21 cellular contexts compared by ENCODE assay signal in genomic region chr13:53189162-53189561, GRCh38.
A peak's percentile ranks its signal among the peaks of the same experiment; 100 is the strongest.
DNase-seq lines count a peak whose midpoint lies in the region; ATAC-seq and TF ChIP-seq lines count a peak whose summit lies in the region.
"Had no signal": no experiment of that assay in that cellular context is flagged by ENCODE, and none has a peak within 500 bp of the region (broad histone marks: within the 10 kb centered on the region; RNA-seq: fewer than 3 reads in every experiment).

No MANE protein-coding gene starts in this region.

- TF ChIP-seq CTCF in GM23338 (conservative IDR thresholded peaks at IDR 0.05; ENCODE audit: low read depth in 2 of 2) (peak; percentile 13 to 39; a peak in 2 of 4 replicates), RWPE2 (IDR thresholded peaks at IDR 0.05; ENCODE audit: poor library complexity, severe bottlenecking) (peak; percentile 17), nephron (IDR thresholded peaks at IDR 0.05; ENCODE audit: unreplicated experiment in 3 of 3) (peak; percentile 21 to 43 (median 30)), breast epithelium (IDR thresholded peaks at IDR 0.05) (no peak)

- intact Hi-C loops in breast epithelium (cut with DNase I; ENCODE audit: low total_unique reads) = no loop called here

- no peaks in the 10 kb centered on the region for H3K4me1 ChIP-seq in GM23338 (ENCODE audit: insufficient read depth)
- H3K4me1 ChIP-seq in RWPE2 (ENCODE audit: insufficient read depth, poor library complexity, severe bottlenecking) = no peaks in the 10 kb centered on the region
- no peaks in the 10 kb centered on the region for H3K4me1 ChIP-seq in breast epithelium
- no peaks in the 10 kb centered on the region for H3K4me1 ChIP-seq in effector memory CD4-positive, alpha-beta T cell (ENCODE audit: control insufficient read depth, insufficient read depth, low read length, poor library complexity, severe bottlenecking)
- H3K4me1 ChIP-seq: BE2C, prostate gland, suprapubic skin had no signal

- H3K36me3 ChIP-seq in GM23338 (ENCODE audit: insufficient read depth) (no peaks in the 10 kb centered on the region), RWPE2 (ENCODE audit: low read depth) (no peaks in the 10 kb centered on the region), breast epithelium (no peaks in the 10 kb centered on the region)
- H3K36me3 ChIP-seq in effector memory CD4-positive, alpha-beta T cell (ENCODE audit: control insufficient read depth, insufficient read depth, low read length) = no peaks in the 10 kb centered on the region
- H3K36me3 ChIP-seq: BE2C, prostate gland, suprapubic skin had no signal

- H3K9me3 Mint-ChIP-seq in GM23338 (peaks cover 4% of the 10 kb centered on the region; the same call in 1 of the 3 replicates), nephron (peaks cover 7% of the 10 kb centered on the region)
- H3K9me3 Mint-ChIP-seq: activated CD4-positive, alpha-beta memory T cell treated with anti-CD3 and anti-CD28 coated beads, Interleukin-2, amount 10 ng/mL, durations not matched to agents 7 days and 5 days; activated naive CD4-positive, alpha-beta T cell treated with anti-CD3 and anti-CD28 coated beads, Interleukin-2, amount 50 U/mL, for 24 hours had no signal

- H3K36me3 Mint-ChIP-seq in GM23338 (ENCODE audit: low read depth) (no peaks in the 10 kb centered on the region), nephron (ENCODE audit: low read depth) (no peaks in the 10 kb centered on the region)
- H3K36me3 Mint-ChIP-seq: activated naive CD4-positive, alpha-beta T cell treated with anti-CD3 and anti-CD28 coated beads, Interleukin-2, amount 50 U/mL, for 24 hours had no signal

- no peaks in the 10 kb centered on the region for H4K20me1 ChIP-seq in GM23338 (replicated peaks; ENCODE audit: insufficient read depth)

- H3K27me3 Mint-ChIP-seq in GM23338 (ENCODE audit: insufficient read depth, low read depth, poor library complexity) (no peaks in the 10 kb centered on the region), nephron (ENCODE audit: low read depth) (peaks cover 5% of the 10 kb centered on the region)
- H3K27me3 Mint-ChIP-seq: activated CD4-positive, alpha-beta memory T cell treated with anti-CD3 and anti-CD28 coated beads, Interleukin-2, amount 10 ng/mL, durations not matched to agents 7 days and 5 days; activated naive CD4-positive, alpha-beta T cell treated with anti-CD3 and anti-CD28 coated beads, Interleukin-2, amount 50 U/mL, for 24 hours; activated T-cell treated with anti-CD3 and anti-CD28 coated beads, Interleukin-2, amount 50 U/mL, for 24 hours had no signal

- no peak for TF ChIP-seq POLR2A in breast epithelium (IDR thresholded peaks at IDR 0.05)

- H3K9me3 ChIP-seq in RWPE2 (ENCODE audit: severe bottlenecking) (no peaks in the 10 kb centered on the region), breast epithelium (no peaks in the 10 kb centered on the region)
- no peaks in the 10 kb centered on the region for H3K9me3 ChIP-seq in effector memory CD4-positive, alpha-beta T cell (ENCODE audit: control insufficient read depth, low read length)
- H3K9me3 ChIP-seq: BE2C, prostate gland, suprapubic skin had no signal

- ATAC-seq in GM23338 (no peak), RWPE2 (ENCODE audit: low read depth) (no peak), HG02588 (IDR thresholded peaks at IDR 0.05; ENCODE audit: unreplicated experiment) (no peak)

- H3K4me1 Mint-ChIP-seq in GM23338 (peaks cover 7% of the 10 kb centered on the region), nephron (peaks cover 29% of the 10 kb centered on the region)
- H3K4me1 Mint-ChIP-seq: activated CD4-positive, alpha-beta memory T cell treated with anti-CD3 and anti-CD28 coated beads, Interleukin-2, amount 10 ng/mL, durations not matched to agents 7 days and 5 days; activated naive CD4-positive, alpha-beta T cell treated with anti-CD3 and anti-CD28 coated beads, Interleukin-2, amount 50 U/mL, for 24 hours had no signal

- H3K27me3 ChIP-seq in GM23338 (ENCODE audit: insufficient read depth) (no peaks in the 10 kb centered on the region), RWPE2 (ENCODE audit: insufficient read depth, poor library complexity, severe bottlenecking) (no peaks in the 10 kb centered on the region), breast epithelium (no peaks in the 10 kb centered on the region)
- no peaks in the 10 kb centered on the region for H3K27me3 ChIP-seq in effector memory CD4-positive, alpha-beta T cell (replicated peaks; ENCODE audit: control insufficient read depth, insufficient read depth, low read length, poor library complexity, severe bottlenecking)
- H3K27me3 ChIP-seq: BE2C had no signal

- H3K27ac Mint-ChIP-seq in GM23338 = no peak overlapping the region
- peak overlapping the region in 1 of 3 experiments; percentile 25 for H3K27ac Mint-ChIP-seq in nephron
- H3K27ac Mint-ChIP-seq: activated CD4-positive, alpha-beta memory T cell treated with anti-CD3 and anti-CD28 coated beads, Interleukin-2, amount 10 ng/mL, durations not matched to agents 7 days and 5 days; activated naive CD4-positive, alpha-beta T cell treated with anti-CD3 and anti-CD28 coated beads, Interleukin-2, amount 50 U/mL, for 24 hours; activated T-cell treated with anti-CD3 and anti-CD28 coated beads, Interleukin-2, amount 50 U/mL, for 24 hours; nephron progenitor cell had no signal

- H3K9me2 ChIP-seq in GM23338 (ENCODE audit: insufficient read depth) = no peaks in the 10 kb centered on the region

- no peak overlapping the region for H3K27ac ChIP-seq in GM23338 (ENCODE audit: low read depth)
- no peak overlapping the region for H3K27ac ChIP-seq in RWPE2 (ENCODE audit: poor library complexity, severe bottlenecking)
- H3K27ac ChIP-seq in breast epithelium = no peak overlapping the region
- H3K27ac ChIP-seq in effector memory CD4-positive, alpha-beta T cell (ENCODE audit: insufficient read depth, low read length, poor library complexity, severe bottlenecking) = no peak overlapping the region
- H3K27ac ChIP-seq: coronary artery, prostate gland, suprapubic skin had no signal

- DNase-seq in DMS 273 (lab: John Stamatoyannopoulos, UW; ENCODE audit: unreplicated experiment) (peak; percentile 37), GM23338 (ENCODE audit: low spot score) (peak; percentile 23), RWPE2 (ENCODE audit: low spot score) (no peak), breast epithelium (ENCODE audit: low spot score in 2 of 2) (no peak)
- DNase-seq in effector memory CD4-positive, alpha-beta T cell = no peak
- DNase-seq: activated CD4-positive, alpha-beta memory T cell treated with anti-CD3 and anti-CD28 coated beads, Interleukin-2, amount 10 ng/mL, durations not matched to agents 7 days and 5 days; activated T-cell treated with anti-CD3 and anti-CD28 coated beads, Interleukin-2, amount 50 U/mL, for 24 hours; BE2C; DMS153; foreskin fibroblast; mesendoderm; NCI-H146; nephron progenitor cell; stimulated activated CD4-positive, alpha-beta T cell treated with anti-CD3 and anti-CD28 coated beads, Interleukin-4, amount 100 ng/mL, for 4 hours had no signal

- no peak overlapping the region for H2AFZ ChIP-seq in GM23338

- no peaks in the 10 kb centered on the region for H3K79me2 ChIP-seq in GM23338 (replicated peaks; ENCODE audit: insufficient read depth)

- no peak overlapping the region for H3K4me3 ChIP-seq in GM23338
- no peak overlapping the region for H3K4me3 ChIP-seq in RWPE2 (ENCODE audit: severe bottlenecking)
- H3K4me3 ChIP-seq in breast epithelium = no peak overlapping the region
- no peak overlapping the region for H3K4me3 ChIP-seq in effector memory CD4-positive, alpha-beta T cell (ENCODE audit: insufficient read depth, low read depth, low read length, poor library complexity, severe bottlenecking)
- H3K4me3 ChIP-seq: coronary artery, prostate gland, skin epidermis, suprapubic skin had no signal

- no peaks in the 10 kb centered on the region for H3F3A ChIP-seq in GM23338 (replicated peaks; ENCODE audit: low read depth)

- H3K4me2 ChIP-seq in GM23338 = no peak overlapping the region

- H3K4me3 Mint-ChIP-seq in GM23338 (no peak overlapping the region), nephron (no peak overlapping the region)
- H3K4me3 Mint-ChIP-seq: activated CD4-positive, alpha-beta memory T cell treated with anti-CD3 and anti-CD28 coated beads, Interleukin-2, amount 10 ng/mL, durations not matched to agents 7 days and 5 days; activated naive CD4-positive, alpha-beta T cell treated with anti-CD3 and anti-CD28 coated beads, Interleukin-2, amount 50 U/mL, for 24 hours; activated T-cell treated with anti-CD3 and anti-CD28 coated beads, Interleukin-2, amount 50 U/mL, for 24 hours; nephron progenitor cell had no signal

TF ChIP-seq in GM23338, 12 proteins besides CTCF, POLR2A, EP300 and RAD21 (continues in another document):
- TF ChIP-seq STAT1 (IDR thresholded peaks at IDR 0.05; ENCODE audit: unreplicated experiment) = no peak

Comparison
In these comparisons a context has a peak if more than half of its experiments do, and no peak if none do; other contexts are left out.
1. DNase-seq: peak in DMS 273 (single experiment) and GM23338 (single experiment); none in RWPE2 (single experiment), breast epithelium (0 of 2) and effector memory CD4-positive, alpha-beta T cell (0 of 3).
2. CTCF ChIP-seq: peak in GM23338 (2 of 2), RWPE2 (single experiment) and nephron (3 of 3); none in breast epithelium (0 of 3).